ENCODE assay signal across 21 cellular contexts in the genomic region with DNA sequence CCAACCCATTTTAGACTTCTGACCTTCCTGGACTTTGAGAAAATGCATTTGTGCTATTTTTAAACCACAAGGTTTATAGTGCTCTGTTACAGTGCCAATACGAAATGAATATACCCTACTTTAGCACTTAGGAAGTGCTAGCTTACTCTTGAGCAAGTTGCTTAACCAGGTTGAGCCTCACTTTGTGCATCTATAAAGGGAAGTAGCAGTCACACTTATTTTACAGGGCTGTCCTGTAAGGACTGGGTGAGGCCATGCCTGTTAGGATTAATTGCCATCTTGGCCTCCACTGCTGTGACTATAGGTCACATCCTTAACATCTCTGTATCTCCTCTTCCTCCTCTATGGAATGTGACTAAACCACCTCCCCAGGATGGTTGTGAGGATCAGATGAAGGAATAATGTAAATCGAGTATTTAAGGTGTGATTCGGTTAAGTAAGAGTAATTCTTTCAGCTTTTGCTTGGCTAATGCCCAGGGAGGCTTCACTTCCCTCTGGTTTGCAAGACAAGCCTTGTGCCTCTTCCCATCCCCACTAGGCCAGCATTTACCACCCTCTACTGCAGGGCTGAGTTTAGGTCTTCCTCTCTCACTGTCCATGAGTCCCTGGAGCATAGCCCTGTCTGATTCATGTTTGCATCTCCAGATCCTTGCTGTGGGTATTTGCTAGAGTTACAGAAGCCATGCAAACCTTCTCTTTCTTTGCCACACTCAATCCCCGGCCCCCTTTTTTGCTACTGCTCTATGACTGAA.
"Had no signal": no experiment of that assay in that cellular context is flagged by ENCODE, and none has a peak within 500 bp of the region (broad histone marks: within the 10 kb centered on the region; RNA-seq: fewer than 3 reads in every experiment).

No MANE protein-coding gene starts in this region.

- H2AFZ ChIP-seq: parathyroid adenoma had no signal

- H3K27me3 Mint-ChIP-seq: dendritic cell treated with granulocyte-macrophage colony-stimulating factor and Interleukin-4, amounts not matched to agents 40 ng/mL and 50 ng/mL, for 4 days; type B pancreatic cell had no signal

- H3K4me1 ChIP-seq: esophagus muscularis mucosa, parathyroid adenoma, sigmoid colon, uterus had no signal

- H3K36me3 Mint-ChIP-seq: naive thymus-derived CD8-positive, alpha-beta T cell; type B pancreatic cell had no signal

- H3K9me3 ChIP-seq: sigmoid colon, suprapubic skin, thyroid gland, uterus had no signal

- ATAC-seq: effector memory CD8-positive, alpha-beta T cell; heart right ventricle; left lobe of liver; naive thymus-derived CD8-positive, alpha-beta T cell had no signal

- H3K27me3 ChIP-seq: heart right ventricle, sigmoid colon, suprapubic skin, thyroid gland, uterus had no signal

- H3K27ac ChIP-seq: epithelial cell of prostate, esophagus muscularis mucosa, heart right ventricle, parathyroid adenoma, sigmoid colon, suprapubic skin, thyroid gland, uterus had no signal

- DNase-seq: cerebellar nuclear complex; effector memory CD8-positive, alpha-beta T cell; heart right ventricle; hypothalamus; kidney glomerular epithelial cell; mammary epithelial cell; naive thymus-derived CD8-positive, alpha-beta T cell; sigmoid colon; small intestine; stimulated activated CD4-positive, alpha-beta T cell treated with anti-CD3 and anti-CD28 coated beads, Interleukin-12 subunit alpha, Interleukin-12 subunit beta, amount 100 ng/mL, for 4 hours; stimulated activated naive CD4-positive, alpha-beta T cell treated with Interleukin-2 at 50 U/mL for 16 hours; thyroid gland; uterus had no signal

- H3K4me3 ChIP-seq: esophagus muscularis mucosa, heart right ventricle, sigmoid colon, suprapubic skin, thyroid gland, uterus had no signal

- H3K36me3 ChIP-seq: esophagus muscularis mucosa, heart right ventricle, sigmoid colon, suprapubic skin, thyroid gland, uterus had no signal

- H3K4me3 Mint-ChIP-seq: dendritic cell treated with granulocyte-macrophage colony-stimulating factor and Interleukin-4, amounts not matched to agents 40 ng/mL and 50 ng/mL, for 4 days; effector memory CD8-positive, alpha-beta T cell; naive thymus-derived CD8-positive, alpha-beta T cell; neural crest cell; type B pancreatic cell had no signal

- H3K27ac Mint-ChIP-seq: dendritic cell treated with granulocyte-macrophage colony-stimulating factor and Interleukin-4, amounts not matched to agents 40 ng/mL and 50 ng/mL, for 4 days; effector memory CD8-positive, alpha-beta T cell; naive thymus-derived CD8-positive, alpha-beta T cell; type B pancreatic cell had no signal

- H3K9me3 Mint-ChIP-seq: dendritic cell treated with granulocyte-macrophage colony-stimulating factor and Interleukin-4, amounts not matched to agents 40 ng/mL and 50 ng/mL, for 4 days had no signal

- H3K9ac ChIP-seq: parathyroid adenoma had no signal

- H3K4me1 Mint-ChIP-seq: naive thymus-derived CD8-positive, alpha-beta T cell had no signal

- H3K79me2 ChIP-seq: parathyroid adenoma had no signal
